11 cellular contexts compared by ENCODE assay signal in the genomic region with DNA sequence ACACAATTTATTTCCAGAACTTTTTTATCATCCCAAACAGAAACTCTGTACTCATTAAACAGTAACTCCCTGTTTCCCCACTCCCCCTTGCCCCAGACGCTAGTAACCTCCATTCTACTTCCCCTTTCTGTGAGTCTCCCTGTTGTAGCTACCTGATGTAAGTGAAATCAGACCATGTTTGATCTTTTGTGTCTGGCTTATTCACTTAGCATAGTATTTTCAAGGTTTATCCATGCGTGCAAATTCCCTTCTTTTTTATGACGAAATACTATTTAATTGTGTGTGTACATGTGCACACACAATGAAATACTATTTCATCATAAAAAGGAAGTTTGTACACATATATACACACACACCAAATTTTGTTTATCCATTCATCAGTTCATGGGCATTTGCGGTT. TPM values are rescaled to one million over a fixed set of nuclear protein-coding genes. Genes with fewer than 3 reads are reported as not detected.
A peak's percentile ranks its signal among the peaks of the same experiment; 100 is the strongest.
DNase-seq lines count a peak whose midpoint lies in the region; ATAC-seq lines count a peak whose summit lies in the region.
"Had no signal": no experiment of that assay in that cellular context is flagged by ENCODE, and none has a peak within 500 bp of the region (broad histone marks: within the 10 kb centered on the region; RNA-seq: fewer than 3 reads in every experiment).

No MANE protein-coding gene starts in this region.

- peaks cover 24% of the 10 kb centered on the region for H3K4me1 Mint-ChIP-seq in activated naive CD4-positive, alpha-beta T cell treated with anti-CD3 and anti-CD28 coated beads for 36 hours (ENCODE audit: low read depth)

- CTCF ChIA-PET in activated naive CD4-positive, alpha-beta T cell treated with anti-CD3 and anti-CD28 coated beads for 36 hours (lab: Charles Lee): no interaction called here

- no peaks in the 10 kb centered on the region for H3K9me3 Mint-ChIP-seq in activated naive CD4-positive, alpha-beta T cell treated with anti-CD3 and anti-CD28 coated beads for 36 hours

- DNase-seq in Kasumi-1 (lab: John Stamatoyannopoulos, UW) (peak; percentile 84 to 85), left kidney (ENCODE audit: low read depth, low spot score) (peak; percentile 5), anterior cingulate cortex (lab: John Stamatoyannopoulos, UW) (no peak), Right ventricle myocardium inferior (ENCODE audit: missing footprints) (no peak), NCI-H748 (lab: John Stamatoyannopoulos, UW; ENCODE audit: unreplicated experiment) (no peak)
- no peak for DNase-seq in activated naive CD4-positive, alpha-beta T cell treated with anti-CD3 and anti-CD28 coated beads for 36 hours
- DNase-seq: activated T-cell treated with anti-CD3 and anti-CD28 coated beads, Interleukin-2, amount 50 U/mL, for 1 hour; erythroblast had no signal

- no peak overlapping the region for H3K4me3 Mint-ChIP-seq in activated naive CD4-positive, alpha-beta T cell treated with anti-CD3 and anti-CD28 coated beads for 36 hours

- intact Hi-C loops in activated naive CD4-positive, alpha-beta T cell treated with anti-CD3 and anti-CD28 coated beads for 36 hours (cut with micrococcal nuclease): no loop called here
- intact Hi-C loops in Right ventricle myocardium inferior (cut with DNase I): no loop called here

- H3K27ac Mint-ChIP-seq in activated naive CD4-positive, alpha-beta T cell treated with anti-CD3 and anti-CD28 coated beads for 36 hours: no peak overlapping the region

- peak; percentile 29 for ATAC-seq in GM18520 (IDR thresholded peaks at IDR 0.05; ENCODE audit: unreplicated experiment)
- peak; percentile 45 for ATAC-seq in HG02642 (IDR thresholded peaks at IDR 0.05; ENCODE audit: poor library complexity, unreplicated experiment)
- no peak for ATAC-seq in Right ventricle myocardium inferior
- ATAC-seq: Panc1 had no signal

- H3K36me3 Mint-ChIP-seq in activated naive CD4-positive, alpha-beta T cell treated with anti-CD3 and anti-CD28 coated beads for 36 hours (ENCODE audit: low read depth): peaks cover 5% of the 10 kb centered on the region

- peaks cover 6% of the 10 kb centered on the region for H3K27me3 Mint-ChIP-seq in activated naive CD4-positive, alpha-beta T cell treated with anti-CD3 and anti-CD28 coated beads for 36 hours (ENCODE audit: low read depth)

RNA-seq across cellular contexts. Expression of gene PKD2, which starts 5.2 kb away (rescaled TPM):
- 1 to 10 TPM; 1.7 to 1.9 TPM for total RNA-seq in activated naive CD4-positive, alpha-beta T cell treated with anti-CD3 and anti-CD28 coated beads for 36 hours
- 12.3 TPM for total RNA-seq in Right ventricle myocardium inferior

RNA-seq across cellular contexts. Expression of gene SPP1, which starts 37.1 kb away (rescaled TPM):
- not detected for total RNA-seq in activated naive CD4-positive, alpha-beta T cell treated with anti-CD3 and anti-CD28 coated beads for 36 hours
- total RNA-seq in Right ventricle myocardium inferior: 5.0 TPM

Comparison
In these comparisons a context has a peak if more than half of its experiments do, and no peak if none do; other contexts are left out.
1. DNase-seq: peak in Kasumi-1 (2 of 2) and left kidney (single experiment); none in activated naive CD4-positive, alpha-beta T cell treated with anti-CD3 and anti-CD28 coated beads for 36 hours (single experiment), anterior cingulate cortex (0 of 58), Right ventricle myocardium inferior (single experiment) and NCI-H748 (single experiment).